ENCODE assay signal across 24 cellular contexts in genomic region chr14:77238996-77239395, GRCh38. TPM values are rescaled to one million over a fixed set of nuclear protein-coding genes. Genes with fewer than 3 reads are reported as not detected.
"Had no signal": no experiment of that assay in that cellular context is flagged by ENCODE, and none has a peak within 500 bp of the region (broad histone marks: within the 10 kb centered on the region; RNA-seq: fewer than 3 reads in every experiment).

No MANE protein-coding gene starts in this region.

- DNase-seq: activated CD4-positive, alpha-beta T cell treated with anti-CD3 and anti-CD28 coated beads for 48 hours; activated CD4-positive, alpha-beta T cell treated with anti-CD3 and anti-CD28 coated beads, Interleukin-2, amount 50 U/mL, for 4 hours; activated CD4-positive, CD25-positive, alpha-beta regulatory T cell treated with anti-CD3 and anti-CD28 coated beads, Interleukin-2, amount 50 U/mL, for 72 hours; activated effector memory CD4-positive, alpha-beta T cell treated with anti-CD3 and anti-CD28 coated beads, Interleukin-2, amount 50 U/mL, for 16 hours; activated naive CD4-positive, alpha-beta T cell treated with anti-CD3 and anti-CD28 coated beads for 36 hours; activated T-cell treated with anti-CD3 and anti-CD28 coated beads, Interleukin-2, amount 50 U/mL, for 4 hours; Kasumi-1; KBM-7; NCI-H1105 treated with DMSO at 0.1 percent for 48 hours; NCI-H1436 treated with DMSO at 0.1 percent for 48 hours; NCI-H1930; NCI-H2107; NCI-H510A treated with DMSO at 0.1 percent for 48 hours; NCI-H774; NK-92 treated with Interleukin-12 subunit alpha and Interleukin-12 subunit beta, amount 100 ng/mL, for 24 hours; Peyer's patch; Right ventricle myocardium superior; SW 1271 had no signal

- H3K36me3 ChIP-seq: Peyer's patch, SJSA1 had no signal

- H3K4me3 ChIP-seq: Peyer's patch, SJSA1 had no signal

- H3K27me3 ChIP-seq: Peyer's patch, SJSA1 had no signal

- H3K4me1 ChIP-seq: Peyer's patch, SJSA1 had no signal

- ATAC-seq: activated T-cell treated with anti-CD3 and anti-CD28 coated beads, Interleukin-2, amount 50 U/mL, for 4 hours; SK-N-SH treated with all-trans-retinoic acid at 6 μM for 48 hours; WTC11 had no signal

- H3K27ac ChIP-seq: Peyer's patch, RWPE1, SJSA1 had no signal

- H3K9me3 ChIP-seq: Peyer's patch, SJSA1 had no signal

RNA-seq across cellular contexts. Expression of gene NGB, which starts 32.0 kb away (rescaled TPM):
- total RNA-seq: activated naive CD4-positive, alpha-beta T cell treated with anti-CD3 and anti-CD28 coated beads for 36 hours; activated T-cell treated with anti-CD3 and anti-CD28 coated beads, Interleukin-2, amount 50 U/mL, for 4 hours; cardiac septum; Peyer's patch; Right ventricle myocardium superior; SJSA1; T-helper 1 cell treated with Interleukin-12 subunit alpha and Interleukin-12 subunit beta and Interleukin-4 antibody, amounts not matched to agents 30 ng/mL and 1 ng/mL, for 36 hours had no signal
